ENCODE assay signal across 1 cellular context in genomic region chr5:139562847-139563246, GRCh38.
TF ChIP-seq lines count a peak whose summit lies in the region.

No MANE protein-coding gene starts in this region.

TF ChIP-seq in HCT116, 20 proteins besides CTCF, POLR2A, EP300 and RAD21 (continued from another document):
- no peak for TF ChIP-seq EZH2phosphoT487 (IDR thresholded peaks at IDR 0.05; ENCODE audit: borderline replicate concordance)
